In genomic region chr6:30067460-30068139, GRCh38 we compare ENCODE assay signal across 8 cellular contexts. TPM values are rescaled to one million over a fixed set of nuclear protein-coding genes. Genes with fewer than 3 reads are reported as not detected.
DNase-seq lines count a peak whose midpoint lies in the region; ATAC-seq and TF ChIP-seq lines count a peak whose summit lies in the region.

No MANE protein-coding gene starts in this region.

- TF ChIP-seq CTCF in endothelial cell (IDR thresholded peaks at IDR 0.05; ENCODE audit: unreplicated experiment) = no peak

- H3K4me1 ChIP-seq in CD8-positive, alpha-beta memory T cell (ENCODE audit: insufficient read depth, low read length) = peaks cover 36% of the 10 kb centered on the region
- H3K4me1 ChIP-seq in neuron (ENCODE audit: insufficient read depth, low read length) = peaks cover 19% of the 10 kb centered on the region

- POLR2A ChIA-PET in CD8-positive, alpha-beta memory T cell (lab: Charles Lee) = no interaction called here

- H2AFZ ChIP-seq in neuron (ENCODE audit: low read depth, low read length) = peak overlapping the region; percentile 43

- peak overlapping the region; percentile 98 for H3K27ac ChIP-seq in CD8-positive, alpha-beta memory T cell (ENCODE audit: low read depth, low read length)

- TF ChIP-seq POLR2A in GM18505 (IDR thresholded peaks at IDR 0.05; ENCODE audit: borderline replicate concordance, extremely low read depth, insufficient read depth, insufficient read length) = no peak

- H3K27me3 Mint-ChIP-seq in CD8-positive, alpha-beta memory T cell = peaks cover 17 to 23% of the 10 kb centered on the region in 2 donors
- H3K27me3 Mint-ChIP-seq in endothelial cell (ENCODE audit: unreplicated experiment) = peaks cover 15% of the 10 kb centered on the region

- peaks cover 55 to 73% (median 66%) of the 10 kb centered on the region in 3 donors for H3K4me1 Mint-ChIP-seq in CD8-positive, alpha-beta memory T cell
- peaks cover 51% of the 10 kb centered on the region for H3K4me1 Mint-ChIP-seq in endothelial cell (ENCODE audit: unreplicated experiment)

- H3K4me3 Mint-ChIP-seq in CD8-positive, alpha-beta memory T cell = peak overlapping the region; percentile 89 to 97 (median 92)
- peak overlapping the region; percentile 93 for H3K4me3 Mint-ChIP-seq in endothelial cell (ENCODE audit: unreplicated experiment)

- H3K27ac Mint-ChIP-seq in CD8-positive, alpha-beta memory T cell = peak overlapping the region; percentile 91 to 100 (median 98)
- peak overlapping the region; percentile 95 for H3K27ac Mint-ChIP-seq in endothelial cell (ENCODE audit: unreplicated experiment)

- no peaks in the 10 kb centered on the region for H3K9me3 ChIP-seq in CD8-positive, alpha-beta memory T cell (ENCODE audit: low read length)
- no peaks in the 10 kb centered on the region for H3K9me3 ChIP-seq in neuron (ENCODE audit: low read length)

- no peaks in the 10 kb centered on the region for H3K27me3 ChIP-seq in CD8-positive, alpha-beta memory T cell (ENCODE audit: insufficient read depth, low read length, poor library complexity, severe bottlenecking)
- peaks cover 2% of the 10 kb centered on the region for H3K27me3 ChIP-seq in neuron (ENCODE audit: insufficient read depth, low read length)

- ATAC-seq in HG03045 (IDR thresholded peaks at IDR 0.05; ENCODE audit: unreplicated experiment) = no peak
- ATAC-seq in GM18505 (IDR thresholded peaks at IDR 0.05; ENCODE audit: unreplicated experiment) = no peak
- ATAC-seq in HG03378 (IDR thresholded peaks at IDR 0.05; ENCODE audit: unreplicated experiment) = no peak

- DNase-seq in CD8-positive, alpha-beta memory T cell = no peak
- DNase-seq in NCI-H82 treated with DMSO at 0.1 percent for 48 hours (lab: John Stamatoyannopoulos, UW; ENCODE audit: unreplicated experiment) = peak; percentile 90
- peak; percentile 83 for DNase-seq in endothelial cell (ENCODE audit: low spot score)
- no peak for DNase-seq in GM19240 (ENCODE audit: insufficient read length, low spot score)

- peaks cover 28% of the 10 kb centered on the region for H3K36me3 ChIP-seq in CD8-positive, alpha-beta memory T cell (ENCODE audit: insufficient read depth, low read length)
- H3K36me3 ChIP-seq in neuron (ENCODE audit: insufficient read depth, low read length) = peaks cover 12% of the 10 kb centered on the region

- H3K36me3 Mint-ChIP-seq in CD8-positive, alpha-beta memory T cell = peaks cover 24 to 62% (median 33%) of the 10 kb centered on the region in 3 donors
- peaks cover 29% of the 10 kb centered on the region for H3K36me3 Mint-ChIP-seq in endothelial cell (ENCODE audit: low read depth, unreplicated experiment)

- CTCF ChIA-PET in CD8-positive, alpha-beta memory T cell (lab: Charles Lee) = interaction anchor here (0.9 to 1.1 kb wide), 2 partner anchors 36 to 57 kb away, joined by 3 read pairs; no protein-coding TSS in a partner anchor

- H3K9me3 Mint-ChIP-seq in CD8-positive, alpha-beta memory T cell = peaks cover 0 to 3% (median 0%) of the 10 kb centered on the region in 5 donors
- H3K9me3 Mint-ChIP-seq in endothelial cell (ENCODE audit: unreplicated experiment) = no peaks in the 10 kb centered on the region

- H3K4me3 ChIP-seq in CD8-positive, alpha-beta memory T cell (ENCODE audit: low read length) = peak overlapping the region; percentile 95
- H3K4me3 ChIP-seq in neuron (ENCODE audit: low read length) = peak overlapping the region; percentile 68

RNA-seq across cellular contexts. Expression of gene PPP1R11, which starts 0.6 kb away (rescaled TPM):
- 10 to 100 TPM; 67.1 to 70.9 TPM for total RNA-seq in CD8-positive, alpha-beta memory T cell
- 122 TPM for polyA plus RNA-seq in CD8-positive, alpha-beta memory T cell
- total RNA-seq in endothelial cell (ENCODE audit: unreplicated experiment) = 39.3 TPM

RNA-seq across cellular contexts. Expression of gene POLR1H, which starts 6.5 kb away (rescaled TPM):
- total RNA-seq in CD8-positive, alpha-beta memory T cell = 10 to 100 TPM; 55.0 to 58.1 TPM
- polyA plus RNA-seq in CD8-positive, alpha-beta memory T cell = 123 TPM
- 39.0 TPM for total RNA-seq in endothelial cell (ENCODE audit: unreplicated experiment)

RNA-seq across cellular contexts. Expression of gene RNF39, which starts 8.0 kb away (rescaled TPM):
- not detected for total RNA-seq in CD8-positive, alpha-beta memory T cell
- 0.17 TPM for polyA plus RNA-seq in CD8-positive, alpha-beta memory T cell
- not detected for total RNA-seq in endothelial cell (ENCODE audit: unreplicated experiment)

RNA-seq across cellular contexts. Expression of gene TRIM31, which starts 45.3 kb away (rescaled TPM):
- not detected for total RNA-seq in CD8-positive, alpha-beta memory T cell
- polyA plus RNA-seq in CD8-positive, alpha-beta memory T cell = not detected
- total RNA-seq in endothelial cell (ENCODE audit: unreplicated experiment) = not detected

Comparison
In these comparisons a context has a peak if more than half of its experiments do, and no peak if none do; other contexts are left out.
1. DNase-seq: peak in NCI-H82 treated with DMSO at 0.1 percent for 48 hours (single experiment) and endothelial cell (single experiment); none in CD8-positive, alpha-beta memory T cell (0 of 5) and GM19240 (single experiment).